Comparison of ENCODE assay signal across 14 cellular contexts in genomic region chr2:157625311-157625710, GRCh38. TPM values are rescaled to one million over a fixed set of nuclear protein-coding genes. Genes with fewer than 3 reads are reported as not detected.
A peak's percentile ranks its signal among the peaks of the same experiment; 100 is the strongest.
DNase-seq lines count a peak whose midpoint lies in the region; ATAC-seq and TF ChIP-seq lines count a peak whose summit lies in the region.
"Had no signal": no experiment of that assay in that cellular context is flagged by ENCODE, and none has a peak within 500 bp of the region (broad histone marks: within the 10 kb centered on the region; RNA-seq: fewer than 3 reads in every experiment).

No MANE protein-coding gene starts in this region.

- H3K4me1 ChIP-seq in Loucy (ENCODE audit: insufficient read depth, low read length, poor library complexity, severe bottlenecking), result no peaks in the 10 kb centered on the region
- H3K4me1 ChIP-seq in H9 (ENCODE audit: insufficient read depth, low read length), result no peaks in the 10 kb centered on the region

- ATAC-seq in activated naive CD8-positive, alpha-beta T cell treated with anti-CD3 and anti-CD28 coated beads, Interleukin-2, amount 10 ng/mL, durations not matched to agents 7 days and 5 days (ENCODE audit: low read depth), result no peak
- ATAC-seq in HG03159 (IDR thresholded peaks at IDR 0.05; ENCODE audit: unreplicated experiment), result no peak
- ATAC-seq in HG02938 (IDR thresholded peaks at IDR 0.05; ENCODE audit: unreplicated experiment), result no peak
- ATAC-seq: esophagus mucosa had no signal

- intact Hi-C loops in activated CD4-positive, alpha-beta memory T cell treated with anti-CD3 and anti-CD28 coated beads for 36 hours (cut with micrococcal nuclease), result loop anchor here (5.0 to 10.0 kb wide), 4 partner anchors 203 to 832 kb away; partner anchors contain the start of genes ACVR1, CCDC148 and PKP4

- peaks cover 6% of the 10 kb centered on the region for H3K23me2 ChIP-seq in H9 (ENCODE audit: insufficient read length, low read depth, low read length, poor library complexity, severe bottlenecking)

- no peak overlapping the region for H2AK5ac ChIP-seq in H9 (ENCODE audit: insufficient read length, low read length)

- no peak overlapping the region for H3K14ac ChIP-seq in H9 (ENCODE audit: insufficient read depth, low read length)

- H3F3A ChIP-seq in Loucy (ENCODE audit: low read depth), result no peaks in the 10 kb centered on the region

- no peak overlapping the region for H3K9ac ChIP-seq in Loucy (ENCODE audit: low read depth, low read length, poor library complexity, severe bottlenecking)
- no peak overlapping the region for H3K9ac ChIP-seq in H9 (ENCODE audit: extremely low read depth, insufficient read length, low read length)

- H2BK12ac ChIP-seq in H9 (ENCODE audit: insufficient read length, low read depth, low read length), result no peak overlapping the region

- H4K8ac ChIP-seq in H9 (replicated peaks; ENCODE audit: insufficient read length, low read depth, low read length), result no peak overlapping the region

- CTCF ChIA-PET in activated CD4-positive, alpha-beta memory T cell treated with anti-CD3 and anti-CD28 coated beads for 36 hours (lab: Charles Lee), result interaction anchor here (1.1 to 1.7 kb wide), 2 partner anchors 133 to 323 kb away, joined by 3 to 13 read pairs; no protein-coding TSS in a partner anchor
- CTCF ChIA-PET in activated CD4-positive, alpha-beta memory T cell treated with anti-CD3 and anti-CD28 coated beads, Interleukin-2, amount 10 ng/mL, durations not matched to agents 7 days and 5 days (lab: Charles Lee), result interaction anchor here (0.6 to 1.9 kb wide), 4 partner anchors 35 to 386 kb away, joined by 3 to 8 read pairs (median 4); no protein-coding TSS in a partner anchor

- H3K56ac ChIP-seq in H9 (ENCODE audit: insufficient read length, low read depth, low read length), result no peak overlapping the region

- H3K9me3 ChIP-seq in Loucy (ENCODE audit: insufficient read depth, low read depth, low read length) (no peaks in the 10 kb centered on the region), H9 (ENCODE audit: control insufficient read depth, low read depth, low read length) (no peaks in the 10 kb centered on the region)
- H3K9me3 ChIP-seq: ovary, vagina had no signal

- H3K4ac ChIP-seq in H9 (ENCODE audit: low read depth, low read length), result no peak overlapping the region

- POLR2A ChIA-PET in activated CD4-positive, alpha-beta memory T cell treated with anti-CD3 and anti-CD28 coated beads for 36 hours (lab: Charles Lee), result interaction anchor here (1.0 to 1.3 kb wide), 2 partner anchors 181 to 323 kb away, joined by 3 read pairs; partner anchors contain the start of gene CYTIP
- POLR2A ChIA-PET in activated CD4-positive, alpha-beta memory T cell treated with anti-CD3 and anti-CD28 coated beads, Interleukin-2, amount 10 ng/mL, durations not matched to agents 7 days and 5 days (lab: Charles Lee), result no interaction called here
- POLR2A ChIA-PET in activated naive CD8-positive, alpha-beta T cell treated with anti-CD3 and anti-CD28 coated beads, Interleukin-2, amount 10 ng/mL, durations not matched to agents 7 days and 5 days (lab: Charles Lee), result interaction anchor here (0.6 kb wide), 1 partner anchor 218 kb away, joined by 3 read pairs; no protein-coding TSS in a partner anchor

- no peak overlapping the region for H3K27ac ChIP-seq in H9 (ENCODE audit: insufficient read length, low read depth, low read length)
- H3K27ac ChIP-seq: ovary, vagina had no signal

- H3K27me3 ChIP-seq in Loucy (ENCODE audit: insufficient read depth, low read length, poor library complexity, severe bottlenecking) (no peaks in the 10 kb centered on the region), H9 (ENCODE audit: insufficient read depth, low read length) (peaks cover 10% of the 10 kb centered on the region; the same call in 1 of the 2 replicates)
- H3K27me3 ChIP-seq: ovary, vagina had no signal

- H3T11ph ChIP-seq in H9 (ENCODE audit: low read length), result no peak overlapping the region

- no peaks in the 10 kb centered on the region for H3K36me3 ChIP-seq in Loucy (ENCODE audit: insufficient read depth, low read length)
- H3K36me3 ChIP-seq: ovary, vagina had no signal

- peak overlapping the region; percentile 36 for H3K4me3 ChIP-seq in Loucy (ENCODE audit: low read length, poor library complexity, severe bottlenecking)
- H3K4me3 ChIP-seq: ovary, vagina had no signal

- H3K18ac ChIP-seq in H9 (ENCODE audit: insufficient read length, low read depth, low read length), result no peak overlapping the region

- H4K20me1 ChIP-seq in Loucy (ENCODE audit: insufficient read depth, low read length, poor library complexity, severe bottlenecking) (no peaks in the 10 kb centered on the region), H9 (ENCODE audit: control insufficient read depth, insufficient read depth, insufficient read length) (no peaks in the 10 kb centered on the region)

- H2BK5ac ChIP-seq in H9 (ENCODE audit: insufficient read length, low read length), result no peak overlapping the region

- no peak overlapping the region for H4K5ac ChIP-seq in H9 (ENCODE audit: insufficient read length, low read depth, low read length)

- no peaks in the 10 kb centered on the region for H3K9me2 ChIP-seq in Loucy (replicated peaks; ENCODE audit: low read depth, low read length)

- no peak overlapping the region for H3K27ac Mint-ChIP-seq in activated CD4-positive, alpha-beta memory T cell treated with anti-CD3 and anti-CD28 coated beads for 36 hours
- H3K27ac Mint-ChIP-seq in activated CD4-positive, alpha-beta memory T cell treated with anti-CD3 and anti-CD28 coated beads, Interleukin-2, amount 10 ng/mL, durations not matched to agents 7 days and 5 days, result no peak overlapping the region
- H3K27ac Mint-ChIP-seq in activated naive CD8-positive, alpha-beta T cell treated with anti-CD3 and anti-CD28 coated beads, Interleukin-2, amount 10 ng/mL, durations not matched to agents 7 days and 5 days, result peak overlapping the region; percentile 59
- no peak overlapping the region for H3K27ac Mint-ChIP-seq in H9

- peaks cover 5% of the 10 kb centered on the region for H3K9me3 Mint-ChIP-seq in activated CD4-positive, alpha-beta memory T cell treated with anti-CD3 and anti-CD28 coated beads for 36 hours
- H3K9me3 Mint-ChIP-seq in activated CD4-positive, alpha-beta memory T cell treated with anti-CD3 and anti-CD28 coated beads, Interleukin-2, amount 10 ng/mL, durations not matched to agents 7 days and 5 days, result peaks cover 2% of the 10 kb centered on the region
- peaks cover 15% of the 10 kb centered on the region for H3K9me3 Mint-ChIP-seq in activated naive CD8-positive, alpha-beta T cell treated with anti-CD3 and anti-CD28 coated beads, Interleukin-2, amount 10 ng/mL, durations not matched to agents 7 days and 5 days
- peaks cover 2 to 6% of the 10 kb centered on the region in 2 experiments; a peak in 1 of 5 replicates for H3K9me3 Mint-ChIP-seq in H9

- H3K79me2 ChIP-seq in Loucy (ENCODE audit: insufficient read depth, low read length), result no peaks in the 10 kb centered on the region
- no peaks in the 10 kb centered on the region for H3K79me2 ChIP-seq in H9 (ENCODE audit: insufficient read depth, low read length)

- no peaks in the 10 kb centered on the region for H3K79me1 ChIP-seq in H9 (ENCODE audit: insufficient read depth, low read depth, low read length, poor library complexity, severe bottlenecking)

- H2AFZ ChIP-seq in Loucy (ENCODE audit: low read length) (peak overlapping the region; percentile 75), H9 (ENCODE audit: low read length) (no peak overlapping the region)

- H2BK15ac ChIP-seq in H9 (ENCODE audit: low read depth, low read length), result no peak overlapping the region

- H3K36me3 Mint-ChIP-seq in activated CD4-positive, alpha-beta memory T cell treated with anti-CD3 and anti-CD28 coated beads for 36 hours, result no peaks in the 10 kb centered on the region
- no peaks in the 10 kb centered on the region for H3K36me3 Mint-ChIP-seq in activated CD4-positive, alpha-beta memory T cell treated with anti-CD3 and anti-CD28 coated beads, Interleukin-2, amount 10 ng/mL, durations not matched to agents 7 days and 5 days (ENCODE audit: low read depth)
- peaks cover 10% of the 10 kb centered on the region for H3K36me3 Mint-ChIP-seq in activated naive CD8-positive, alpha-beta T cell treated with anti-CD3 and anti-CD28 coated beads, Interleukin-2, amount 10 ng/mL, durations not matched to agents 7 days and 5 days
- H3K36me3 Mint-ChIP-seq in H9 (ENCODE audit: insufficient read depth in 1 of 3, low read depth in 3 of 3), result no peaks in the 10 kb centered on the region

- H3K4me2 ChIP-seq in Loucy (ENCODE audit: low read depth, low read length, poor library complexity, severe bottlenecking), result peak overlapping the region; percentile 45
- H3K4me2 ChIP-seq in H9 (ENCODE audit: insufficient read depth, insufficient read length, low read length), result no peak overlapping the region

- DNase-seq in activated CD4-positive, alpha-beta memory T cell treated with anti-CD3 and anti-CD28 coated beads for 36 hours, result no peak
- DNase-seq in activated CD4-positive, alpha-beta memory T cell treated with anti-CD3 and anti-CD28 coated beads, Interleukin-2, amount 10 ng/mL, durations not matched to agents 7 days and 5 days, result no peak
- DNase-seq in activated naive CD8-positive, alpha-beta T cell treated with anti-CD3 and anti-CD28 coated beads, Interleukin-2, amount 10 ng/mL, durations not matched to agents 7 days and 5 days, result no peak
- peak; percentile 1 for DNase-seq in midbrain (lab: John Stamatoyannopoulos, UW)
- DNase-seq in H9, result no peak
- DNase-seq: DMS79 treated with DMSO at 0.1 percent for 48 hours, KG1, ovary, SW 1271 had no signal

- H3K27me3 Mint-ChIP-seq in activated CD4-positive, alpha-beta memory T cell treated with anti-CD3 and anti-CD28 coated beads for 36 hours, result peaks cover 8% of the 10 kb centered on the region
- peaks cover 10% of the 10 kb centered on the region for H3K27me3 Mint-ChIP-seq in activated CD4-positive, alpha-beta memory T cell treated with anti-CD3 and anti-CD28 coated beads, Interleukin-2, amount 10 ng/mL, durations not matched to agents 7 days and 5 days
- peaks cover 8% of the 10 kb centered on the region for H3K27me3 Mint-ChIP-seq in activated naive CD8-positive, alpha-beta T cell treated with anti-CD3 and anti-CD28 coated beads, Interleukin-2, amount 10 ng/mL, durations not matched to agents 7 days and 5 days
- H3K27me3 Mint-ChIP-seq in H9 (ENCODE audit: low read depth), result peaks cover 82% of the 10 kb centered on the region

- no peak overlapping the region for H2BK20ac ChIP-seq in H9 (ENCODE audit: low read depth, low read length, poor library complexity, severe bottlenecking)

- H4K91ac ChIP-seq in H9 (ENCODE audit: insufficient read length, low read depth, low read length), result no peak overlapping the region

- no peak overlapping the region for H2BK120ac ChIP-seq in H9 (ENCODE audit: low read depth, low read length, poor library complexity, severe bottlenecking)

- H3K4me1 Mint-ChIP-seq in activated CD4-positive, alpha-beta memory T cell treated with anti-CD3 and anti-CD28 coated beads for 36 hours (ENCODE audit: low read depth), result peaks cover 31% of the 10 kb centered on the region
- peaks cover 29% of the 10 kb centered on the region for H3K4me1 Mint-ChIP-seq in activated CD4-positive, alpha-beta memory T cell treated with anti-CD3 and anti-CD28 coated beads, Interleukin-2, amount 10 ng/mL, durations not matched to agents 7 days and 5 days
- peaks cover 29% of the 10 kb centered on the region for H3K4me1 Mint-ChIP-seq in activated naive CD8-positive, alpha-beta T cell treated with anti-CD3 and anti-CD28 coated beads, Interleukin-2, amount 10 ng/mL, durations not matched to agents 7 days and 5 days
- peaks cover 5 to 9% of the 10 kb centered on the region in 2 experiments for H3K4me1 Mint-ChIP-seq in H9

- no peak overlapping the region for H3K23ac ChIP-seq in H9 (ENCODE audit: insufficient read length, low read depth, low read length)

- TF ChIP-seq CTCF in Loucy (conservative IDR thresholded peaks at IDR 0.05; ENCODE audit: low read length) (no peak), H9 (conservative IDR thresholded peaks at IDR 0.05) (no peak)

- H3K4me3 Mint-ChIP-seq in activated CD4-positive, alpha-beta memory T cell treated with anti-CD3 and anti-CD28 coated beads for 36 hours, result peak overlapping the region; percentile 21
- no peak overlapping the region for H3K4me3 Mint-ChIP-seq in activated CD4-positive, alpha-beta memory T cell treated with anti-CD3 and anti-CD28 coated beads, Interleukin-2, amount 10 ng/mL, durations not matched to agents 7 days and 5 days
- H3K4me3 Mint-ChIP-seq in activated naive CD8-positive, alpha-beta T cell treated with anti-CD3 and anti-CD28 coated beads, Interleukin-2, amount 10 ng/mL, durations not matched to agents 7 days and 5 days, result peak overlapping the region; percentile 65
- H3K4me3 Mint-ChIP-seq in H9, result no peak overlapping the region

RNA-seq across cellular contexts. Expression of gene ACVR1C, which starts 3.4 kb away (rescaled TPM):
- total RNA-seq in activated CD4-positive, alpha-beta memory T cell treated with anti-CD3 and anti-CD28 coated beads for 36 hours, result 1 to 10 TPM; 1.3 to 2.0 TPM
- total RNA-seq in activated CD4-positive, alpha-beta memory T cell treated with anti-CD3 and anti-CD28 coated beads, Interleukin-2, amount 10 ng/mL, durations not matched to agents 7 days and 5 days, result 1 to 10 TPM; 1.6 to 1.9 TPM
- total RNA-seq in activated naive CD8-positive, alpha-beta T cell treated with anti-CD3 and anti-CD28 coated beads, Interleukin-2, amount 10 ng/mL, durations not matched to agents 7 days and 5 days, result 1 to 10 TPM; 2.0 to 2.1 TPM
- total RNA-seq in H9 (2021), result 0.81 and 1.0 TPM in 2 replicates

Comparison
In these comparisons a context has a peak if more than half of its experiments do, and no peak if none do; other contexts are left out.
1. H3K4me3 Mint-ChIP-seq: peak in activated CD4-positive, alpha-beta memory T cell treated with anti-CD3 and anti-CD28 coated beads for 36 hours (single experiment) and activated naive CD8-positive, alpha-beta T cell treated with anti-CD3 and anti-CD28 coated beads, Interleukin-2, amount 10 ng/mL, durations not matched to agents 7 days and 5 days (single experiment); none in activated CD4-positive, alpha-beta memory T cell treated with anti-CD3 and anti-CD28 coated beads, Interleukin-2, amount 10 ng/mL, durations not matched to agents 7 days and 5 days (single experiment) and H9 (0 of 2).